Comparison of ENCODE assay signal across 15 cellular contexts in genomic region chr17:14461131-14461530, GRCh38.
A peak's percentile ranks its signal among the peaks of the same experiment; 100 is the strongest.
DNase-seq lines count a peak whose midpoint lies in the region; TF ChIP-seq lines count a peak whose summit lies in the region.
"Had no signal": no experiment of that assay in that cellular context is flagged by ENCODE, and none has a peak within 500 bp of the region (broad histone marks: within the 10 kb centered on the region; RNA-seq: fewer than 3 reads in every experiment).

No MANE protein-coding gene starts in this region.

- H3F3A ChIP-seq in neural progenitor cell (ENCODE audit: low read depth): peaks cover 28% of the 10 kb centered on the region

- peaks cover 21% of the 10 kb centered on the region for H3K4me1 Mint-ChIP-seq in neural progenitor cell

- H4K20me1 ChIP-seq in neural progenitor cell (ENCODE audit: low read depth): peaks cover 4% of the 10 kb centered on the region

- peaks cover 10% of the 10 kb centered on the region for H3K27me3 Mint-ChIP-seq in neural progenitor cell (ENCODE audit: insufficient read depth, low read depth)
- H3K27me3 Mint-ChIP-seq: CD4-positive, alpha-beta T cell had no signal

- no peak overlapping the region for H2AFZ ChIP-seq in neural progenitor cell (replicated peaks)
- H2AFZ ChIP-seq: GM23338 had no signal

- H3K27me3 ChIP-seq in neural progenitor cell: no peaks in the 10 kb centered on the region
- H3K27me3 ChIP-seq: BE2C had no signal

- H3K9me3 ChIP-seq in neural progenitor cell (ENCODE audit: low read depth): no peaks in the 10 kb centered on the region
- H3K9me3 ChIP-seq: BE2C, Caco-2 had no signal

- H3K4me3 Mint-ChIP-seq in neural progenitor cell: peak overlapping the region; percentile 44
- H3K4me3 Mint-ChIP-seq: CD4-positive, alpha-beta T cell; GM23338 had no signal

- H3K36me3 Mint-ChIP-seq in neural progenitor cell: peaks cover 4% of the 10 kb centered on the region

- no peak overlapping the region for H3K27ac Mint-ChIP-seq in neural progenitor cell
- H3K27ac Mint-ChIP-seq: CD4-positive, alpha-beta T cell; GM23338 had no signal

- H3K9ac ChIP-seq in neural progenitor cell: no peak overlapping the region

- in situ Hi-C loops in Caki2 (cut with HindIII; ENCODE audit: low pct_unique_long_range_greater_than_20kb, low sequenced_read_pairs): no loop called here

- H3K79me2 ChIP-seq in neural progenitor cell (ENCODE audit: low read depth): no peaks in the 10 kb centered on the region

- H3K27ac ChIP-seq in neural progenitor cell: no peak overlapping the region
- H3K27ac ChIP-seq: C4-2B, HL-60 had no signal

- no peak overlapping the region for H3K4me3 ChIP-seq in neural progenitor cell
- H3K4me3 ChIP-seq: GM23338 had no signal

- H3K4me1 ChIP-seq in neural progenitor cell: peaks cover 36% of the 10 kb centered on the region
- H3K4me1 ChIP-seq: BE2C, Caco-2 had no signal

- peaks cover 18% of the 10 kb centered on the region for H3K9me3 Mint-ChIP-seq in neural progenitor cell
- H3K9me3 Mint-ChIP-seq: CD4-positive, alpha-beta T cell had no signal

- DNase-seq in Caki2 (ENCODE audit: low read depth): peak; percentile 30
- peak; percentile 77 for DNase-seq in left kidney (ENCODE audit: low read depth, low spot score)
- peak; percentile 40 for DNase-seq in neural progenitor cell (ENCODE audit: low spot score)
- no peak for DNase-seq in NCI-H1436 treated with DMSO at 0.1 percent for 48 hours (lab: John Stamatoyannopoulos, UW)
- no peak for DNase-seq in effector CD4-positive, alpha-beta T cell
- DNase-seq in GDM1 (lab: John Stamatoyannopoulos, UW): no peak
- DNase-seq: BE2C; Caco-2; CD4-positive, alpha-beta T cell; DMS79 treated with DMSO at 0.1 percent for 48 hours; EL; HCEC 1CT had no signal

- H3K4me2 ChIP-seq in neural progenitor cell: peak overlapping the region; percentile 31
- H3K4me2 ChIP-seq: GM23338 had no signal

- TF ChIP-seq CTCF in neural progenitor cell (IDR thresholded peaks at IDR 0.05): no peak

- H3K36me3 ChIP-seq in neural progenitor cell: no peaks in the 10 kb centered on the region
- H3K36me3 ChIP-seq: BE2C had no signal

Comparison
In these comparisons a context has a peak if more than half of its experiments do, and no peak if none do; other contexts are left out.
1. DNase-seq: peak in Caki2 (single experiment), left kidney (single experiment) and neural progenitor cell (single experiment); none in NCI-H1436 treated with DMSO at 0.1 percent for 48 hours (single experiment), effector CD4-positive, alpha-beta T cell (single experiment) and GDM1 (single experiment).